ENCODE assay signal across 8 cellular contexts in the genomic region with DNA sequence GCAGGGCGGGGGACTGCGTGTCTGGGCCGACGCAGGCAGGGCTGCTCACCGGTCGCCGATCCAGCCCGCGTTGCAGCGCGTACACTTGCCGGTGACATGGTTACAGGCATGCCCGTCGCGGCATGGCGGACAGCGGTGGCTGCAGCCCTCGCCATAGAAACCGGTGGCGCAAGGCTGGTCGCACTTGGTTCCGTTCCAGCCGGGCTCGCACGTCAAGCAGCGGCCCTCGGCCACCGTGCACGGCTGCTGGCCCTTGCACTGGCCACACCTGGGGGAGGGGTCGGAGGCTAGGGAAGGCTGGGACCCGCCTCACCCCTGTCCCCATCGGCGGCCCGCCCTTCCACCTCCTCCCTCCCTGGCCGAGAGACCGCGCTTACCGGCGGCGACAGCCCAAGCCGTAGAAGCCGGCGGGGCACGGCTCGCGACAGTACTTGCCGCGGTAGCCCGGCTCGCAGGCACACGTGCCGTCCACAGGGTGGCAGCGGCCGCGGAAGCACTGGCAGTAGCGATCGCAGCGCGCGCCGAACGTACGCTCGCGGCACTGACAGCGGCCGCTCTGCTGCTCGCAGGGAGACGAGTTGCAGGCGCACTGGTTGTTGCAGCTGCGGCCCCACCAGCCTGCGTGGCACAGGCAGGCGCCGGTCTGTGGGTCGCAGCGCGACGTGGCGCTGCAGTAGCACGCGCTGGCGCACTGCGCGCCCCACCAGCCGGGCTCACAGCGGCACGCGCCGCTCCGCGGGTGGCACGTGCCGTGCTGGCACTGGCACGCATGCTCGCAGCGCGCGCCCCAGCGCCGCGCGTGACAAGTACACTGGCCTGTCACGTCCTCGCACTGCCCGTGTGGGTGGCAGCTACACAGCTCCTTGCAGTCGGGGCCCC. TPM values are rescaled to one million over a fixed set of nuclear protein-coding genes. Genes with fewer than 3 reads are reported as not detected.
DNase-seq lines count a peak whose midpoint lies in the region; ATAC-seq and TF ChIP-seq lines count a peak whose summit lies in the region.

No MANE protein-coding gene starts in this region.

- H3K4me1 ChIP-seq in H9 (ENCODE audit: insufficient read depth, low read length) (0 out of 2 replicates have a peak, but pooled peaks cover 2% of the 10 kb centered on the region), Peyer's patch (peaks cover 0 to 32% (median 21%) of the 10 kb centered on the region in 4 donors)

- no peak overlapping the region for H3K9ac ChIP-seq in H9 (ENCODE audit: extremely low read depth, insufficient read length, low read length)

- H3K4ac ChIP-seq in H9 (ENCODE audit: low read depth, low read length): no peak overlapping the region

- in situ Hi-C loops in astrocyte of the cerebellum (cut with HindIII; ENCODE audit: low sequenced_read_pairs): no loop called here

- no peak for TF ChIP-seq POLR2A in Peyer's patch (IDR thresholded peaks at IDR 0.05)
- TF ChIP-seq POLR2A in GM18505 (IDR thresholded peaks at IDR 0.05; ENCODE audit: borderline replicate concordance, extremely low read depth, insufficient read depth, insufficient read length): no peak

- peaks cover 8% of the 10 kb centered on the region for H3K23me2 ChIP-seq in H9 (ENCODE audit: insufficient read length, low read depth, low read length, poor library complexity, severe bottlenecking)

- no peak for ATAC-seq in GM18505 (IDR thresholded peaks at IDR 0.05; ENCODE audit: unreplicated experiment)
- ATAC-seq in HG02678 (IDR thresholded peaks at IDR 0.05; ENCODE audit: unreplicated experiment): no peak

- H3K14ac ChIP-seq in H9 (ENCODE audit: insufficient read depth, low read length): no peak overlapping the region; the same call in 1 of the 2 replicates

- no peak overlapping the region for H4K5ac ChIP-seq in H9 (ENCODE audit: insufficient read length, low read depth, low read length)

- WGBS in H9 (ENCODE audit: extremely low coverage, insufficient read length, low lambda C conversion rate): no CpG with 5 or more reads among the region's 106 CpGs

- no peak overlapping the region for H3T11ph ChIP-seq in H9 (ENCODE audit: low read length)

- no peak overlapping the region for H2BK15ac ChIP-seq in H9 (ENCODE audit: low read depth, low read length)

- no peak overlapping the region for H4K91ac ChIP-seq in H9 (ENCODE audit: insufficient read length, low read depth, low read length)

- H3K9me3 Mint-ChIP-seq in H9: no peaks in the 10 kb centered on the region

- H3K23ac ChIP-seq in H9 (ENCODE audit: insufficient read length, low read depth, low read length): no peak overlapping the region

- peak overlapping the region; percentile 40 for H3K4me2 ChIP-seq in H9 (ENCODE audit: insufficient read depth, insufficient read length, low read length)

- no peak overlapping the region for H2BK12ac ChIP-seq in H9 (ENCODE audit: insufficient read length, low read depth, low read length)

- H3K79me1 ChIP-seq in H9 (ENCODE audit: insufficient read depth, low read depth, low read length, poor library complexity, severe bottlenecking): no peaks in the 10 kb centered on the region

- TF ChIP-seq CTCF in H9 (conservative IDR thresholded peaks at IDR 0.05): peak; percentile 57
- peak in 4 of 6 experiments; percentile 24 to 46 (median 44) for TF ChIP-seq CTCF in Peyer's patch (IDR thresholded peaks at IDR 0.05)
- TF ChIP-seq CTCF in astrocyte of the cerebellum (IDR thresholded peaks at IDR 0.05; ENCODE audit: low read depth, low read length, missing control alignments): peak; percentile 26

- H3K4me1 Mint-ChIP-seq in H9: peaks cover 9 to 11% of the 10 kb centered on the region in 2 experiments

- H2AFZ ChIP-seq in H9 (ENCODE audit: low read length): no peak overlapping the region

- no peak overlapping the region for H3K56ac ChIP-seq in H9 (ENCODE audit: insufficient read length, low read depth, low read length)

- H3K36me3 ChIP-seq in Peyer's patch: no peaks in the 10 kb centered on the region

- H4K8ac ChIP-seq in H9 (replicated peaks; ENCODE audit: insufficient read length, low read depth, low read length): no peak overlapping the region

- peaks cover 3% of the 10 kb centered on the region for H4K20me1 ChIP-seq in H9 (ENCODE audit: control insufficient read depth, insufficient read depth, insufficient read length)

- H3K4me3 ChIP-seq in Peyer's patch: peak overlapping the region; percentile 2 to 70 (median 34)
- H3K4me3 ChIP-seq in astrocyte of the cerebellum (ENCODE audit: low read depth, low read length): peak overlapping the region; percentile 7

- H3K4me3 Mint-ChIP-seq in H9: peak overlapping the region; percentile 51 to 80

- H3K27ac ChIP-seq in H9 (ENCODE audit: insufficient read length, low read depth, low read length) (no peak overlapping the region), Peyer's patch (no peak overlapping the region)

- H3K27ac Mint-ChIP-seq in H9: no peak overlapping the region

- H2AK5ac ChIP-seq in H9 (ENCODE audit: insufficient read length, low read length): no peak overlapping the region

- no peak overlapping the region for H2BK20ac ChIP-seq in H9 (ENCODE audit: low read depth, low read length, poor library complexity, severe bottlenecking)

- H3K27me3 ChIP-seq in H9 (ENCODE audit: insufficient read depth, low read length): peaks cover 5% of the 10 kb centered on the region; the same call in 1 of the 2 replicates
- H3K27me3 ChIP-seq in Peyer's patch: peaks cover 0 to 13% of the 10 kb centered on the region in 2 donors

- H3K27me3 Mint-ChIP-seq in H9 (ENCODE audit: low read depth): peaks cover 70% of the 10 kb centered on the region

- peaks cover 0 to 21% (median 12%) of the 10 kb centered on the region in 3 experiments; a peak in 4 of 7 replicates for H3K36me3 Mint-ChIP-seq in H9 (ENCODE audit: insufficient read depth in 1 of 3, low read depth in 3 of 3)

- H2BK5ac ChIP-seq in H9 (ENCODE audit: insufficient read length, low read length): no peak overlapping the region

- no peak overlapping the region for H2BK120ac ChIP-seq in H9 (ENCODE audit: low read depth, low read length, poor library complexity, severe bottlenecking)

- no peaks in the 10 kb centered on the region for H3K9me3 ChIP-seq in H9 (ENCODE audit: control insufficient read depth, low read depth, low read length)
- H3K9me3 ChIP-seq in Peyer's patch: no peaks in the 10 kb centered on the region

- no peak overlapping the region for H3K18ac ChIP-seq in H9 (ENCODE audit: insufficient read length, low read depth, low read length)

- no peaks in the 10 kb centered on the region for H3K79me2 ChIP-seq in H9 (ENCODE audit: insufficient read depth, low read length)

- DNase-seq in H9 (peak; percentile 69), Peyer's patch (peak; percentile 32 to 69 (median 65)), astrocyte of the cerebellum (ENCODE audit: low read depth) (no peak), islet precursor cell (peak; percentile 86), NCI-H187 (lab: John Stamatoyannopoulos, UW) (no peak)
- DNase-seq in stimulated activated CD4-positive, alpha-beta T cell treated with anti-CD3 and anti-CD28 coated beads, TNF-alpha, amount 100 ng/mL, for 1 hour (ENCODE audit: low read depth in 3 of 3, low spot score in 1 of 3): peak in 2 of 3 donors; percentile 20 to 41

RNA-seq across cellular contexts. Expression of gene SCARF2, which starts 6.7 kb away (rescaled TPM):
- 10.8 and 12.7 TPM in 2 replicates for total RNA-seq in H9 (2021)
- 1 to 10 TPM; 3.5 to 8.3 (median 5.2) TPM for total RNA-seq in Peyer's patch

RNA-seq across cellular contexts. Expression of gene ZNF74, which starts 36.9 kb away (rescaled TPM):
- total RNA-seq in H9 (2021) (29.8 and 34.3 TPM in 2 replicates), Peyer's patch (10 to 100 TPM in 2 of 4 donors, 1 to 10 TPM in 2; 2.1 to 12.0 (median 9.3) TPM)

Comparison
In these comparisons a context has a peak if more than half of its experiments do, and no peak if none do; other contexts are left out.
1. DNase-seq: peak in H9 (single experiment), Peyer's patch (3 of 3), islet precursor cell (single experiment) and stimulated activated CD4-positive, alpha-beta T cell treated with anti-CD3 and anti-CD28 coated beads, TNF-alpha, amount 100 ng/mL, for 1 hour (2 of 3); none in astrocyte of the cerebellum (single experiment) and NCI-H187 (0 of 2).
2. Peak in every context shown above with its lines, with median percentiles within 50 percentile points of each other: CTCF ChIP-seq.